ENCODE assay signal across 1 cellular context in genomic region chr4:41384992-41385391, GRCh38.
TF ChIP-seq lines count a peak whose summit lies in the region.

No MANE protein-coding gene starts in this region.

TF ChIP-seq in K562, 482 proteins besides CTCF, POLR2A, EP300 and RAD21 (continued from another document):
- TF ChIP-seq ZNF740 (CRISPR knock-in tag; IDR thresholded peaks at IDR 0.05) = no peak
- no peak for TF ChIP-seq ZNF740 (tag; IDR thresholded peaks at IDR 0.05)
- no peak for TF ChIP-seq CBX1 (IDR thresholded peaks at IDR 0.05; ENCODE audit: low read depth)
- TF ChIP-seq ZNF696 (CRISPR knock-in tag; conservative IDR thresholded peaks at IDR 0.05) = no peak
- no peak for TF ChIP-seq PBX2 (CRISPR knock-in tag; IDR thresholded peaks at IDR 0.05; ENCODE audit: low read depth)
- TF ChIP-seq PBX2 (tag; conservative IDR thresholded peaks at IDR 0.05; ENCODE audit: low read depth) = no peak
- no peak for TF ChIP-seq ZKSCAN1 (IDR thresholded peaks at IDR 0.05; ENCODE audit: low read depth, low read length)
